10 cellular contexts compared by ENCODE assay signal in genomic region chr22:19715286-19715939, GRCh38. TPM values are rescaled to one million over a fixed set of nuclear protein-coding genes. Genes with fewer than 3 reads are reported as not detected.
A peak's percentile ranks its signal among the peaks of the same experiment; 100 is the strongest.
DNase-seq lines count a peak whose midpoint lies in the region; ATAC-seq and TF ChIP-seq lines count a peak whose summit lies in the region.
"Had no signal": no experiment of that assay in that cellular context is flagged by ENCODE, and none has a peak within 500 bp of the region (broad histone marks: within the 10 kb centered on the region; RNA-seq: fewer than 3 reads in every experiment).

No MANE protein-coding gene starts in this region.

- no peaks in the 10 kb centered on the region for H3K9me3 Mint-ChIP-seq in natural killer cell treated with Interleukin-12 subunit alpha and Interleukin-12 subunit beta and Interleukin-15 and Interleukin-18, amount 100 ng/mL, for 72 hours

- peak overlapping the region; percentile 38 for H3K4me3 Mint-ChIP-seq in natural killer cell treated with Interleukin-12 subunit alpha and Interleukin-12 subunit beta and Interleukin-15 and Interleukin-18, amount 100 ng/mL, for 72 hours

- H3K27me3 Mint-ChIP-seq in natural killer cell treated with Interleukin-12 subunit alpha and Interleukin-12 subunit beta and Interleukin-15 and Interleukin-18, amount 100 ng/mL, for 72 hours = peaks cover 13 to 23% of the 10 kb centered on the region in 2 donors

- H3K27me3 ChIP-seq in AG04450 (ENCODE audit: control insufficient read depth, insufficient read depth, low read length) (peaks cover 10% of the 10 kb centered on the region), Loucy (ENCODE audit: insufficient read depth, low read length, poor library complexity, severe bottlenecking) (no peaks in the 10 kb centered on the region), duodenal mucosa (ENCODE audit: control insufficient read depth in 1 of 2, insufficient read depth in 2 of 2, low read length in 2 of 2) (peaks cover 42 to 49% of the 10 kb centered on the region in 2 donors)

- POLR2A ChIA-PET in AG04450 (lab: Yijun Ruan, JAX) = no interaction called here

- no peaks in the 10 kb centered on the region for H4K20me1 ChIP-seq in Loucy (ENCODE audit: insufficient read depth, low read length, poor library complexity, severe bottlenecking)

- CTCF ChIA-PET in AG04450 (lab: Charles Lee) = interaction anchor here (0.7 to 1.1 kb wide), 3 partner anchors 15 to 86 kb away, joined by 3 read pairs; no protein-coding TSS in a partner anchor

- H3K4me3 ChIP-seq in AG04450 (ENCODE audit: low read depth, low read length) = peak overlapping the region; percentile 62
- H3K4me3 ChIP-seq in Loucy (ENCODE audit: low read length, poor library complexity, severe bottlenecking) = peak overlapping the region; percentile 64
- peak overlapping the region; percentile 35 to 55 for H3K4me3 ChIP-seq in duodenal mucosa (ENCODE audit: low read depth in 1 of 2, low read length in 2 of 2)

- H3K36me3 Mint-ChIP-seq in natural killer cell treated with Interleukin-12 subunit alpha and Interleukin-12 subunit beta and Interleukin-15 and Interleukin-18, amount 100 ng/mL, for 72 hours = no peaks in the 10 kb centered on the region

- H3K4me2 ChIP-seq in Loucy (ENCODE audit: low read depth, low read length, poor library complexity, severe bottlenecking) = peak overlapping the region; percentile 65

- H3K36me3 ChIP-seq in Loucy (ENCODE audit: insufficient read depth, low read length) = no peaks in the 10 kb centered on the region
- H3K36me3 ChIP-seq in duodenal mucosa (ENCODE audit: control insufficient read depth in 1 of 2, insufficient read depth in 2 of 2, low read length in 2 of 2) = no peaks in the 10 kb centered on the region

- peaks cover 10% of the 10 kb centered on the region for H3K4me1 ChIP-seq in Loucy (ENCODE audit: insufficient read depth, low read length, poor library complexity, severe bottlenecking)
- peaks cover 4 to 8% of the 10 kb centered on the region in 2 donors for H3K4me1 ChIP-seq in duodenal mucosa (ENCODE audit: control insufficient read depth in 1 of 2, insufficient read depth in 2 of 2, low read length in 2 of 2)

- H3K9ac ChIP-seq in Loucy (ENCODE audit: low read depth, low read length, poor library complexity, severe bottlenecking) (peak overlapping the region; percentile 50), duodenal mucosa (ENCODE audit: low read depth in 1 of 2, low read length in 2 of 2) (no peak overlapping the region)

- H3K27ac Mint-ChIP-seq in natural killer cell treated with Interleukin-12 subunit alpha and Interleukin-12 subunit beta and Interleukin-15 and Interleukin-18, amount 100 ng/mL, for 72 hours = no peak overlapping the region

- DNase-seq in AG04450 (ENCODE audit: low read depth, low spot score) (no peak), kidney glomerular epithelial cell (lab: John Stamatoyannopoulos, UW) (no peak), hippocampal formation (lab: John Stamatoyannopoulos, UW) (no peak), DMS 273 (lab: John Stamatoyannopoulos, UW; ENCODE audit: unreplicated experiment) (no peak)
- no peak for DNase-seq in natural killer cell treated with Interleukin-12 subunit alpha and Interleukin-12 subunit beta and Interleukin-15 and Interleukin-18, amount 100 ng/mL, for 72 hours (ENCODE audit: low spot score)
- DNase-seq in activated effector memory CD4-positive, alpha-beta T cell treated with Interleukin-2 at 50 U/mL for 16 hours = no peak
- DNase-seq: DMS153, NCI-H187 had no signal

- H2AFZ ChIP-seq in Loucy (ENCODE audit: low read length) = 0 out of 2 replicates have a peak overlapping the region, but pooled peaks have one; percentile 64

- H3K27ac ChIP-seq in AG04450 (ENCODE audit: low read depth, low read length) (no peak overlapping the region), duodenal mucosa (ENCODE audit: low read depth, low read length) (no peak overlapping the region)

- no peaks in the 10 kb centered on the region for H3K9me2 ChIP-seq in Loucy (replicated peaks; ENCODE audit: low read depth, low read length)

- H3K4me1 Mint-ChIP-seq in natural killer cell treated with Interleukin-12 subunit alpha and Interleukin-12 subunit beta and Interleukin-15 and Interleukin-18, amount 100 ng/mL, for 72 hours (ENCODE audit: low read depth in 2 of 2) = peaks cover 0 to 7% of the 10 kb centered on the region in 2 donors

- TF ChIP-seq CTCF in AG04450 (IDR thresholded peaks at IDR 0.05; ENCODE audit: low read depth, low read length) = no peak
- no peak for TF ChIP-seq CTCF in Loucy (conservative IDR thresholded peaks at IDR 0.05; ENCODE audit: low read length)

- no peaks in the 10 kb centered on the region for H3K79me2 ChIP-seq in Loucy (ENCODE audit: insufficient read depth, low read length)

- ATAC-seq in natural killer cell treated with Interleukin-12 subunit alpha and Interleukin-12 subunit beta and Interleukin-15 and Interleukin-18, amount 100 ng/mL, for 72 hours = no peak

- no peaks in the 10 kb centered on the region for H3F3A ChIP-seq in Loucy (ENCODE audit: low read depth)

- H3K9me3 ChIP-seq in AG04450 (ENCODE audit: control insufficient read depth, insufficient read depth, low read length) = no peaks in the 10 kb centered on the region; the same call in 1 of the 2 replicates
- H3K9me3 ChIP-seq in Loucy (ENCODE audit: insufficient read depth, low read depth, low read length) = no peaks in the 10 kb centered on the region
- H3K9me3 ChIP-seq in duodenal mucosa (ENCODE audit: control insufficient read depth in 1 of 2, low read length in 2 of 2) = no peaks in the 10 kb centered on the region

RNA-seq across cellular contexts. Expression of gene SEPTIN5, which starts 1.1 kb away (rescaled TPM):
- 13.1 and 15.5 TPM in 2 replicates for polyA plus RNA-seq in AG04450 (2011; rRNA removed)
- polyA minus RNA-seq in AG04450 (2011; rRNA and poly(A)+ RNA removed) = 24.2 and 28.9 TPM in 2 replicates
- not detected for total RNA-seq in natural killer cell treated with Interleukin-12 subunit alpha and Interleukin-12 subunit beta and Interleukin-15 and Interleukin-18, amount 100 ng/mL, for 72 hours

RNA-seq across cellular contexts. Expression of gene GP1BB, which starts 7.9 kb away (rescaled TPM):
- 0.20 and 0.60 TPM in 2 replicates for polyA plus RNA-seq in AG04450 (2011; rRNA removed)
- polyA minus RNA-seq in AG04450 (2011; rRNA and poly(A)+ RNA removed) = 0.28 TPM in 1 of 2 replicates, not detected in the other
- not detected for total RNA-seq in natural killer cell treated with Interleukin-12 subunit alpha and Interleukin-12 subunit beta and Interleukin-15 and Interleukin-18, amount 100 ng/mL, for 72 hours

RNA-seq across cellular contexts. Expression of gene TBX1, which starts 45.2 kb away (rescaled TPM):
- polyA plus RNA-seq in AG04450 (2011; rRNA removed) = not detected in 2 replicates
- polyA minus RNA-seq in AG04450 (2011; rRNA and poly(A)+ RNA removed) = not detected in 2 replicates
- total RNA-seq in natural killer cell treated with Interleukin-12 subunit alpha and Interleukin-12 subunit beta and Interleukin-15 and Interleukin-18, amount 100 ng/mL, for 72 hours = 1 to 10 TPM; 1.1 to 2.9 TPM
